Comparison of ENCODE assay signal across 3 cellular contexts in the genomic region with DNA sequence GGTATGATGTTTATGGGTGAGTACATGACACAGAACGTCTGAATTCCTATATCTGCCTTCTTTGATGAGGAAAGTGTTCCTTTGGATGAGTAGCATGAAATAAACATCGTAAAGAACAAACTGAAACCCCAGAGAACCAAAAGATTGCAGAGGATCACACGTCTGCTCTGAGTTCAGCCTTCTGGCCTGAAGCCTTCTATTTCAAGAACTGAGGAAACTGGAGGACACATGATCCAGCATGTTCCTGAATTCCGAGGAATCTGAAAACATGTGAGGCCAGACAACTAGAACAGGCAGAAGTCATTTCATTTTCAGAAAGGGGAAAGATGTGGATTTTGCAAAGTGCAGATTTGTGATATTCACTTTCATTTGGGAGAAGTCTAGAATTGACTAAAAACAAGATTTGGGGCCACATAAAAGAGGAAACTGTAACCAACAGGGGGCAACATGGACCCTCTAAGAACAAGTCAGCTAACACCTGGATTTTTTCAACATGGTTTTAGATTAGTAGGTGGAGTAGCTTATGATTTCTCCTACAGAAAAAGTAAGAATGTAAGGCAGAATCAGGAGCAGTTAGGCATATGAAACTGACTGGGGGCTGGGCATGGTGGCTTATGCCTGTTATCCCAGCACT.
TF ChIP-seq lines count a peak whose summit lies in the region.

No MANE protein-coding gene starts in this region.

TF ChIP-seq in A549, 52 proteins besides CTCF, POLR2A, EP300 and RAD21:
- TF ChIP-seq MAZ (IDR thresholded peaks at IDR 0.05; ENCODE audit: borderline replicate concordance, low read depth, low read length) (no peak), PHF8 (IDR thresholded peaks at IDR 0.05; ENCODE audit: borderline replicate concordance, low read depth) (no peak), KDM5A (IDR thresholded peaks at IDR 0.05) (no peak), BHLHE40 (IDR thresholded peaks at IDR 0.05; ENCODE audit: low read depth, low read length) (no peak), FOSB (CRISPR knock-in tag; IDR thresholded peaks at IDR 0.05) (no peak), CHD2 (IDR thresholded peaks at IDR 0.05; ENCODE audit: low read length, partially characterized antibody) (no peak), CEBPB (IDR thresholded peaks at IDR 0.05) (no peak), CHD4 (IDR thresholded peaks at IDR 0.05; ENCODE audit: borderline replicate concordance) (no peak)
- TF ChIP-seq, protein P1, sequence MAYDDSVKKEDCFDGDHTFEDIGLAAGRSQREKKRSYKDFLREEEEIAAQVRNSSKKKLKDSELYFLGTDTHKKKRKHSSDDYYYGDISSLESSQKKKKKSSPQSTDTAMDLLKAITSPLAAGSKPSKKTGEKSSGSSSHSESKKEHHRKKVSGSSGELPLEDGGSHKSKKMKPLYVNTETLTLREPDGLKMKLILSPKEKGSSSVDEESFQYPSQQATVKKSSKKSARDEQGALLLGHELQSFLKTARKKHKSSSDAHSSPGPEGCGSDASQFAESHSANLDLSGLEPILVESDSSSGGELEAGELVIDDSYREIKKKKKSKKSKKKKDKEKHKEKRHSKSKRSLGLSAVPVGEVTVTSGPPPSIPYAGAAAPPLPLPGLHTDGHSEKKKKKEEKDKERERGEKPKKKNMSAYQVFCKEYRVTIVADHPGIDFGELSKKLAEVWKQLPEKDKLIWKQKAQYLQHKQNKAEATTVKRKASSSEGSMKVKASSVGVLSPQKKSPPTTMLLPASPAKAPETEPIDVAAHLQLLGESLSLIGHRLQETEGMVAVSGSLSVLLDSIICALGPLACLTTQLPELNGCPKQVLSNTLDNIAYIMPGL (CRISPR knock-in tag; IDR thresholded peaks at IDR 0.05; ENCODE audit: borderline replicate concordance) = no peak
- TF ChIP-seq, protein P2, sequence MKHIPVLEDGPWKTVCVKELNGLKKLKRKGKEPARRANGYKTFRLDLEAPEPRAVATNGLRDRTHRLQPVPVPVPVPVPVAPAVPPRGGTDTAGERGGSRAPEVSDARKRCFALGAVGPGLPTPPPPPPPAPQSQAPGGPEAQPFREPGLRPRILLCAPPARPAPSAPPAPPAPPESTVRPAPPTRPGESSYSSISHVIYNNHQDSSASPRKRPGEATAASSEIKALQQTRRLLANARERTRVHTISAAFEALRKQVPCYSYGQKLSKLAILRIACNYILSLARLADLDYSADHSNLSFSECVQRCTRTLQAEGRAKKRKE (CRISPR knock-in tag; IDR thresholded peaks at IDR 0.05; ENCODE audit: low read depth) = no peak
- TF ChIP-seq, protein P3, sequence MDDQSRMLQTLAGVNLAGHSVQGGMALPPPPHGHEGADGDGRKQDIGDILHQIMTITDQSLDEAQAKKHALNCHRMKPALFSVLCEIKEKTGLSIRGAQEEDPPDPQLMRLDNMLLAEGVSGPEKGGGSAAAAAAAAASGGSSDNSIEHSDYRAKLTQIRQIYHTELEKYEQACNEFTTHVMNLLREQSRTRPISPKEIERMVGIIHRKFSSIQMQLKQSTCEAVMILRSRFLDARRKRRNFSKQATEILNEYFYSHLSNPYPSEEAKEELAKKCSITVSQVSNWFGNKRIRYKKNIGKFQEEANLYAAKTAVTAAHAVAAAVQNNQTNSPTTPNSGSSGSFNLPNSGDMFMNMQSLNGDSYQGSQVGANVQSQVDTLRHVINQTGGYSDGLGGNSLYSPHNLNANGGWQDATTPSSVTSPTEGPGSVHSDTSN (IDR thresholded peaks at IDR 0.05) = no peak
- TF ChIP-seq, protein P4, sequence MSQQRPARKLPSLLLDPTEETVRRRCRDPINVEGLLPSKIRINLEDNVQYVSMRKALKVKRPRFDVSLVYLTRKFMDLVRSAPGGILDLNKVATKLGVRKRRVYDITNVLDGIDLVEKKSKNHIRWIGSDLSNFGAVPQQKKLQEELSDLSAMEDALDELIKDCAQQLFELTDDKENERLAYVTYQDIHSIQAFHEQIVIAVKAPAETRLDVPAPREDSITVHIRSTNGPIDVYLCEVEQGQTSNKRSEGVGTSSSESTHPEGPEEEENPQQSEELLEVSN (IDR thresholded peaks at IDR 0.05; ENCODE audit: borderline replicate concordance, low read depth) = no peak
TF ChIP-seq in A549: peak in this region for 0.

TF ChIP-seq in GM23338, 12 proteins besides CTCF, POLR2A, EP300 and RAD21:
- TF ChIP-seq POLR2AphosphoS5 (IDR thresholded peaks at IDR 0.05; ENCODE audit: low read depth) (no peak), CREB1 (CRISPR knock-in tag; IDR thresholded peaks at IDR 0.05; ENCODE audit: low read depth) (no peak), NANOG (IDR thresholded peaks at IDR 0.05; ENCODE audit: borderline replicate concordance) (no peak), ZNF331 (CRISPR knock-in tag; IDR thresholded peaks at IDR 0.05; ENCODE audit: low read depth) (no peak), JUNB (IDR thresholded peaks at IDR 0.05; ENCODE audit: unreplicated experiment) (no peak), STAT1 (IDR thresholded peaks at IDR 0.05; ENCODE audit: unreplicated experiment) (no peak)
- TF ChIP-seq, protein P5, sequence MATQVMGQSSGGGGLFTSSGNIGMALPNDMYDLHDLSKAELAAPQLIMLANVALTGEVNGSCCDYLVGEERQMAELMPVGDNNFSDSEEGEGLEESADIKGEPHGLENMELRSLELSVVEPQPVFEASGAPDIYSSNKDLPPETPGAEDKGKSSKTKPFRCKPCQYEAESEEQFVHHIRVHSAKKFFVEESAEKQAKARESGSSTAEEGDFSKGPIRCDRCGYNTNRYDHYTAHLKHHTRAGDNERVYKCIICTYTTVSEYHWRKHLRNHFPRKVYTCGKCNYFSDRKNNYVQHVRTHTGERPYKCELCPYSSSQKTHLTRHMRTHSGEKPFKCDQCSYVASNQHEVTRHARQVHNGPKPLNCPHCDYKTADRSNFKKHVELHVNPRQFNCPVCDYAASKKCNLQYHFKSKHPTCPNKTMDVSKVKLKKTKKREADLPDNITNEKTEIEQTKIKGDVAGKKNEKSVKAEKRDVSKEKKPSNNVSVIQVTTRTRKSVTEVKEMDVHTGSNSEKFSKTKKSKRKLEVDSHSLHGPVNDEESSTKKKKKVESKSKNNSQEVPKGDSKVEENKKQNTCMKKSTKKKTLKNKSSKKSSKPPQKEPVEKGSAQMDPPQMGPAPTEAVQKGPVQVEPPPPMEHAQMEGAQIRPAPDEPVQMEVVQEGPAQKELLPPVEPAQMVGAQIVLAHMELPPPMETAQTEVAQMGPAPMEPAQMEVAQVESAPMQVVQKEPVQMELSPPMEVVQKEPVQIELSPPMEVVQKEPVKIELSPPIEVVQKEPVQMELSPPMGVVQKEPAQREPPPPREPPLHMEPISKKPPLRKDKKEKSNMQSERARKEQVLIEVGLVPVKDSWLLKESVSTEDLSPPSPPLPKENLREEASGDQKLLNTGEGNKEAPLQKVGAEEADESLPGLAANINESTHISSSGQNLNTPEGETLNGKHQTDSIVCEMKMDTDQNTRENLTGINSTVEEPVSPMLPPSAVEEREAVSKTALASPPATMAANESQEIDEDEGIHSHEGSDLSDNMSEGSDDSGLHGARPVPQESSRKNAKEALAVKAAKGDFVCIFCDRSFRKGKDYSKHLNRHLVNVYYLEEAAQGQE (IDR thresholded peaks at IDR 0.05; ENCODE audit: unreplicated experiment) = no peak

TF ChIP-seq in WTC11, 78 proteins besides CTCF, POLR2A, EP300 and RAD21:
- TF ChIP-seq GTF2I (CRISPR knock-in tag; conservative IDR thresholded peaks at IDR 0.05) (no peak), NFE2L1 (CRISPR knock-in tag; IDR thresholded peaks at IDR 0.05) (no peak), SP1 (CRISPR knock-in tag; conservative IDR thresholded peaks at IDR 0.05) (no peak), SMAD4 (CRISPR knock-in tag; IDR thresholded peaks at IDR 0.05) (no peak), ZNF121 (CRISPR knock-in tag; IDR thresholded peaks at IDR 0.05) (no peak)
- TF ChIP-seq, protein P6, sequence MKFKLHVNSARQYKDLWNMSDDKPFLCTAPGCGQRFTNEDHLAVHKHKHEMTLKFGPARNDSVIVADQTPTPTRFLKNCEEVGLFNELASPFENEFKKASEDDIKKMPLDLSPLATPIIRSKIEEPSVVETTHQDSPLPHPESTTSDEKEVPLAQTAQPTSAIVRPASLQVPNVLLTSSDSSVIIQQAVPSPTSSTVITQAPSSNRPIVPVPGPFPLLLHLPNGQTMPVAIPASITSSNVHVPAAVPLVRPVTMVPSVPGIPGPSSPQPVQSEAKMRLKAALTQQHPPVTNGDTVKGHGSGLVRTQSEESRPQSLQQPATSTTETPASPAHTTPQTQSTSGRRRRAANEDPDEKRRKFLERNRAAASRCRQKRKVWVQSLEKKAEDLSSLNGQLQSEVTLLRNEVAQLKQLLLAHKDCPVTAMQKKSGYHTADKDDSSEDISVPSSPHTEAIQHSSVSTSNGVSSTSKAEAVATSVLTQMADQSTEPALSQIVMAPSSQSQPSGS (CRISPR knock-in tag; IDR thresholded peaks at IDR 0.05; ENCODE audit: borderline replicate concordance, low read depth) = no peak
